12 cellular contexts compared by ENCODE assay signal in the genomic region with DNA sequence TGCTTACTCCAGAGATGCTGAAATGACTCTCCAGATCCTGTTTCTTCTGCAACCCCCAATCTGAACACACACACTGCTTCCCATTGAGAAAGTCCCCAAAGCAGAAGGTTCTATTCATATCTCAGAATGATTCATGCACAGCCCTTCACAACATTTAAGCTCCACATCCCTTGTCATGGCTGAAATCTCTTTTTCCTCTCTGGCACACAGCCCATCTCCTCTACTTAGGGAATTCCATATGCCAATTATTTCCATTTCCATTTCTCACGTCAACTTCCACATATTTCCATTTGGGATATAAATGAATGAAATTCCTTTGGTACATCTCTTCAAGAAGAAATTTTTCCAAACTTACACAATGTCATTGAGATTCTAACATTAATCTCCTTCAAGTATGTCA.
DNase-seq lines count a peak whose midpoint lies in the region; TF ChIP-seq lines count a peak whose summit lies in the region.
"Had no signal": no experiment of that assay in that cellular context is flagged by ENCODE, and none has a peak within 500 bp of the region (broad histone marks: within the 10 kb centered on the region; RNA-seq: fewer than 3 reads in every experiment).

No MANE protein-coding gene starts in this region.

- no peak for TF ChIP-seq EP300 in ovary (IDR thresholded peaks at IDR 0.05)

- TF ChIP-seq CTCF in AG09309 (IDR thresholded peaks at IDR 0.05; ENCODE audit: control insufficient read depth, insufficient read depth, low read depth, low read length, missing control alignments): no peak
- no peak for TF ChIP-seq CTCF in ovary (IDR thresholded peaks at IDR 0.05)

- H3K9me3 ChIP-seq in ovary: no peaks in the 10 kb centered on the region
- H3K9me3 ChIP-seq: BLaER1, tibial nerve had no signal

- DNase-seq in AG09309 (ENCODE audit: low read depth) (peak; percentile 40), M059J (ENCODE audit: low read depth) (peak; percentile 49), dedifferentiated amniotic fluid mesenchymal stem cell (ENCODE audit: extremely low spot score) (peak; percentile 71), myocyte (ENCODE audit: low read depth) (peak; percentile 44), NCI-H748 treated with DMSO at 0.1 percent for 48 hours (lab: John Stamatoyannopoulos, UW) (no peak), ovary (no peak), AML-193 (lab: John Stamatoyannopoulos, UW) (no peak)
- no peak for DNase-seq in activated CD8-positive, alpha-beta memory T cell treated with anti-CD3 and anti-CD28 coated beads for 24 hours
- DNase-seq: activated CD8-positive, alpha-beta memory T cell treated with anti-CD3 and anti-CD28 coated beads, Interleukin-2, amount 50 U/mL, for 48 hours; NCI-H1092 treated with DMSO at 0.1 percent for 48 hours had no signal

- peaks cover 2% of the 10 kb centered on the region for H3K4me1 ChIP-seq in ovary (ENCODE audit: insufficient read depth)
- H3K4me1 ChIP-seq: BLaER1 had no signal

- H3K27me3 ChIP-seq in ovary: no peaks in the 10 kb centered on the region
- H3K27me3 ChIP-seq: BLaER1, tibial nerve had no signal

- TF ChIP-seq POLR2A in ovary (IDR thresholded peaks at IDR 0.05): no peak

- intact Hi-C loops in ovary (cut with DNase I): no loop called here

- H3K36me3 ChIP-seq in ovary: no peaks in the 10 kb centered on the region
- H3K36me3 ChIP-seq: BLaER1 had no signal

- H3K27ac ChIP-seq in ovary: no peak overlapping the region
- H3K27ac ChIP-seq: BLaER1, tibial nerve had no signal

- H3K4me3 ChIP-seq in AG09309 (ENCODE audit: control insufficient read depth, low read depth, low read length) (no peak overlapping the region), ovary (no peak overlapping the region)
- H3K4me3 ChIP-seq: BLaER1, tibial nerve had no signal

- 67 to 79% (median 72%) methylated on average over 1 of the region's 1 CpG for WGBS in ovary, 3 donors

Comparison
In these comparisons a context has a peak if more than half of its experiments do, and no peak if none do; other contexts are left out.
1. DNase-seq: peak in AG09309 (single experiment), M059J (single experiment), dedifferentiated amniotic fluid mesenchymal stem cell (single experiment) and myocyte (single experiment); none in NCI-H748 treated with DMSO at 0.1 percent for 48 hours (single experiment), ovary (0 of 5), activated CD8-positive, alpha-beta memory T cell treated with anti-CD3 and anti-CD28 coated beads for 24 hours (single experiment) and AML-193 (0 of 2).